In genomic region chr12:4383304-4383865, GRCh38 we compare ENCODE assay signal across 13 cellular contexts. TPM values are rescaled to one million over a fixed set of nuclear protein-coding genes. Genes with fewer than 3 reads are reported as not detected.
DNase-seq lines count a peak whose midpoint lies in the region; FAIRE-seq and TF ChIP-seq lines count a peak whose summit lies in the region.
"Had no signal": no experiment of that assay in that cellular context is flagged by ENCODE, and none has a peak within 500 bp of the region (broad histone marks: within the 10 kb centered on the region; RNA-seq: fewer than 3 reads in every experiment).

No MANE protein-coding gene starts in this region.

- no peak for FAIRE-seq in RCC 7860 (lab: Jason Lieb, UNC)
- FAIRE-seq: A204.1, kidney had no signal

- no peaks in the 10 kb centered on the region for H3K36me3 ChIP-seq in right atrium auricular region

- no peaks in the 10 kb centered on the region for H3K4me1 ChIP-seq in right atrium auricular region

- H3K27ac ChIP-seq in right atrium auricular region: no peak overlapping the region

- no peaks in the 10 kb centered on the region for H3K27me3 ChIP-seq in right atrium auricular region

- TF ChIP-seq CTCF in LNCAP (IDR thresholded peaks at IDR 0.05) (0 out of 2 replicates have a peak, but pooled peaks have one; percentile 17), right atrium auricular region (IDR thresholded peaks at IDR 0.05) (no peak)

- no peak overlapping the region for H3K4me3 ChIP-seq in right atrium auricular region

- DNase-seq in DMS 273 (lab: John Stamatoyannopoulos, UW; ENCODE audit: unreplicated experiment): peak; percentile 2
- no peak for DNase-seq in DMS 273 treated with DMSO at 0.1 percent for 48 hours (lab: John Stamatoyannopoulos, UW)
- peak; percentile 60 for DNase-seq in UCSD-AML1 (lab: John Stamatoyannopoulos, UW; ENCODE audit: unreplicated experiment)
- peak; percentile 8 for DNase-seq in myocyte (ENCODE audit: low read depth)
- no peak for DNase-seq in NCI-H2171 treated with DMSO at 0.1 percent for 48 hours (lab: John Stamatoyannopoulos, UW)
- DNase-seq in right atrium auricular region (ENCODE audit: low spot score): no peak
- DNase-seq in RCC 7860 (ENCODE audit: low spot score): no peak
- DNase-seq: kidney, NCI-H187, nucleus accumbens had no signal

- no peaks in the 10 kb centered on the region for H3K9me3 ChIP-seq in right atrium auricular region

RNA-seq across cellular contexts. Expression of gene FGF23, which starts 3.9 kb away (rescaled TPM):
- total RNA-seq in myocyte (not detected in 2 replicates), right atrium auricular region (under 1 TPM in 1 of 2 donors, not detected in 1; 0.08 TPM)
- polyA plus RNA-seq in myocyte (2012): not detected
- total RNA-seq: kidney had no signal
- polyA plus RNA-seq: esophagus had no signal

Comparison
In these comparisons a context has a peak if more than half of its experiments do, and no peak if none do; other contexts are left out.
1. DNase-seq: peak in DMS 273 (single experiment), UCSD-AML1 (single experiment) and myocyte (single experiment); none in DMS 273 treated with DMSO at 0.1 percent for 48 hours (single experiment), NCI-H2171 treated with DMSO at 0.1 percent for 48 hours (single experiment), right atrium auricular region (single experiment) and RCC 7860 (single experiment).